Comparison of ENCODE assay signal across 1 cellular context in the genomic region with DNA sequence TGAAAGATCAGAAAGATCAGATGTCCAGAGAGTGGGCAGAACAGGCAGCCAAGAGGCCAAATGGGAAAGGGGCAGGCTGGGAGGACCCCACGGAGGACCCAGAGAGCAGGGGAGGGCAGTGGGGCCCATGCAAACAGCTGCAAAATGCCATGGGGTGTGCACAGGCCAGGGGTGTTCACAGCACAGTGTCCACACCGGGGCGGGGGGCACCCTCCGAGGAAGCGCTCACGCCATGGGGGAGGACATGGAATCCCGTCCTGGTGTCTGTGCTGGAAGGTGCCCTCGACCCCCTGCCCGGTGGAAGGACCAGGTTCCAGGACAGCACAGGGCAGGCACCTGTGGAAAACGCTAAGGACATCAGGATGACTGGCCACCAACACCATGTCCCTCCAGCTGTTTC.
TF ChIP-seq lines count a peak whose summit lies in the region.

No MANE protein-coding gene starts in this region.

TF ChIP-seq in GM23338, 12 proteins besides CTCF, POLR2A, EP300 and RAD21 (continued from another document):
- no peak for TF ChIP-seq ZNF114 (CRISPR knock-in tag; IDR thresholded peaks at IDR 0.05)
- TF ChIP-seq JUNB (IDR thresholded peaks at IDR 0.05; ENCODE audit: unreplicated experiment): no peak
- TF ChIP-seq STAT1 (IDR thresholded peaks at IDR 0.05; ENCODE audit: unreplicated experiment): no peak
- TF ChIP-seq, protein P1, sequence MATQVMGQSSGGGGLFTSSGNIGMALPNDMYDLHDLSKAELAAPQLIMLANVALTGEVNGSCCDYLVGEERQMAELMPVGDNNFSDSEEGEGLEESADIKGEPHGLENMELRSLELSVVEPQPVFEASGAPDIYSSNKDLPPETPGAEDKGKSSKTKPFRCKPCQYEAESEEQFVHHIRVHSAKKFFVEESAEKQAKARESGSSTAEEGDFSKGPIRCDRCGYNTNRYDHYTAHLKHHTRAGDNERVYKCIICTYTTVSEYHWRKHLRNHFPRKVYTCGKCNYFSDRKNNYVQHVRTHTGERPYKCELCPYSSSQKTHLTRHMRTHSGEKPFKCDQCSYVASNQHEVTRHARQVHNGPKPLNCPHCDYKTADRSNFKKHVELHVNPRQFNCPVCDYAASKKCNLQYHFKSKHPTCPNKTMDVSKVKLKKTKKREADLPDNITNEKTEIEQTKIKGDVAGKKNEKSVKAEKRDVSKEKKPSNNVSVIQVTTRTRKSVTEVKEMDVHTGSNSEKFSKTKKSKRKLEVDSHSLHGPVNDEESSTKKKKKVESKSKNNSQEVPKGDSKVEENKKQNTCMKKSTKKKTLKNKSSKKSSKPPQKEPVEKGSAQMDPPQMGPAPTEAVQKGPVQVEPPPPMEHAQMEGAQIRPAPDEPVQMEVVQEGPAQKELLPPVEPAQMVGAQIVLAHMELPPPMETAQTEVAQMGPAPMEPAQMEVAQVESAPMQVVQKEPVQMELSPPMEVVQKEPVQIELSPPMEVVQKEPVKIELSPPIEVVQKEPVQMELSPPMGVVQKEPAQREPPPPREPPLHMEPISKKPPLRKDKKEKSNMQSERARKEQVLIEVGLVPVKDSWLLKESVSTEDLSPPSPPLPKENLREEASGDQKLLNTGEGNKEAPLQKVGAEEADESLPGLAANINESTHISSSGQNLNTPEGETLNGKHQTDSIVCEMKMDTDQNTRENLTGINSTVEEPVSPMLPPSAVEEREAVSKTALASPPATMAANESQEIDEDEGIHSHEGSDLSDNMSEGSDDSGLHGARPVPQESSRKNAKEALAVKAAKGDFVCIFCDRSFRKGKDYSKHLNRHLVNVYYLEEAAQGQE (IDR thresholded peaks at IDR 0.05; ENCODE audit: unreplicated experiment): no peak
- no peak for TF ChIP-seq NANOG (IDR thresholded peaks at IDR 0.05; ENCODE audit: borderline replicate concordance)
- TF ChIP-seq, protein P2, sequence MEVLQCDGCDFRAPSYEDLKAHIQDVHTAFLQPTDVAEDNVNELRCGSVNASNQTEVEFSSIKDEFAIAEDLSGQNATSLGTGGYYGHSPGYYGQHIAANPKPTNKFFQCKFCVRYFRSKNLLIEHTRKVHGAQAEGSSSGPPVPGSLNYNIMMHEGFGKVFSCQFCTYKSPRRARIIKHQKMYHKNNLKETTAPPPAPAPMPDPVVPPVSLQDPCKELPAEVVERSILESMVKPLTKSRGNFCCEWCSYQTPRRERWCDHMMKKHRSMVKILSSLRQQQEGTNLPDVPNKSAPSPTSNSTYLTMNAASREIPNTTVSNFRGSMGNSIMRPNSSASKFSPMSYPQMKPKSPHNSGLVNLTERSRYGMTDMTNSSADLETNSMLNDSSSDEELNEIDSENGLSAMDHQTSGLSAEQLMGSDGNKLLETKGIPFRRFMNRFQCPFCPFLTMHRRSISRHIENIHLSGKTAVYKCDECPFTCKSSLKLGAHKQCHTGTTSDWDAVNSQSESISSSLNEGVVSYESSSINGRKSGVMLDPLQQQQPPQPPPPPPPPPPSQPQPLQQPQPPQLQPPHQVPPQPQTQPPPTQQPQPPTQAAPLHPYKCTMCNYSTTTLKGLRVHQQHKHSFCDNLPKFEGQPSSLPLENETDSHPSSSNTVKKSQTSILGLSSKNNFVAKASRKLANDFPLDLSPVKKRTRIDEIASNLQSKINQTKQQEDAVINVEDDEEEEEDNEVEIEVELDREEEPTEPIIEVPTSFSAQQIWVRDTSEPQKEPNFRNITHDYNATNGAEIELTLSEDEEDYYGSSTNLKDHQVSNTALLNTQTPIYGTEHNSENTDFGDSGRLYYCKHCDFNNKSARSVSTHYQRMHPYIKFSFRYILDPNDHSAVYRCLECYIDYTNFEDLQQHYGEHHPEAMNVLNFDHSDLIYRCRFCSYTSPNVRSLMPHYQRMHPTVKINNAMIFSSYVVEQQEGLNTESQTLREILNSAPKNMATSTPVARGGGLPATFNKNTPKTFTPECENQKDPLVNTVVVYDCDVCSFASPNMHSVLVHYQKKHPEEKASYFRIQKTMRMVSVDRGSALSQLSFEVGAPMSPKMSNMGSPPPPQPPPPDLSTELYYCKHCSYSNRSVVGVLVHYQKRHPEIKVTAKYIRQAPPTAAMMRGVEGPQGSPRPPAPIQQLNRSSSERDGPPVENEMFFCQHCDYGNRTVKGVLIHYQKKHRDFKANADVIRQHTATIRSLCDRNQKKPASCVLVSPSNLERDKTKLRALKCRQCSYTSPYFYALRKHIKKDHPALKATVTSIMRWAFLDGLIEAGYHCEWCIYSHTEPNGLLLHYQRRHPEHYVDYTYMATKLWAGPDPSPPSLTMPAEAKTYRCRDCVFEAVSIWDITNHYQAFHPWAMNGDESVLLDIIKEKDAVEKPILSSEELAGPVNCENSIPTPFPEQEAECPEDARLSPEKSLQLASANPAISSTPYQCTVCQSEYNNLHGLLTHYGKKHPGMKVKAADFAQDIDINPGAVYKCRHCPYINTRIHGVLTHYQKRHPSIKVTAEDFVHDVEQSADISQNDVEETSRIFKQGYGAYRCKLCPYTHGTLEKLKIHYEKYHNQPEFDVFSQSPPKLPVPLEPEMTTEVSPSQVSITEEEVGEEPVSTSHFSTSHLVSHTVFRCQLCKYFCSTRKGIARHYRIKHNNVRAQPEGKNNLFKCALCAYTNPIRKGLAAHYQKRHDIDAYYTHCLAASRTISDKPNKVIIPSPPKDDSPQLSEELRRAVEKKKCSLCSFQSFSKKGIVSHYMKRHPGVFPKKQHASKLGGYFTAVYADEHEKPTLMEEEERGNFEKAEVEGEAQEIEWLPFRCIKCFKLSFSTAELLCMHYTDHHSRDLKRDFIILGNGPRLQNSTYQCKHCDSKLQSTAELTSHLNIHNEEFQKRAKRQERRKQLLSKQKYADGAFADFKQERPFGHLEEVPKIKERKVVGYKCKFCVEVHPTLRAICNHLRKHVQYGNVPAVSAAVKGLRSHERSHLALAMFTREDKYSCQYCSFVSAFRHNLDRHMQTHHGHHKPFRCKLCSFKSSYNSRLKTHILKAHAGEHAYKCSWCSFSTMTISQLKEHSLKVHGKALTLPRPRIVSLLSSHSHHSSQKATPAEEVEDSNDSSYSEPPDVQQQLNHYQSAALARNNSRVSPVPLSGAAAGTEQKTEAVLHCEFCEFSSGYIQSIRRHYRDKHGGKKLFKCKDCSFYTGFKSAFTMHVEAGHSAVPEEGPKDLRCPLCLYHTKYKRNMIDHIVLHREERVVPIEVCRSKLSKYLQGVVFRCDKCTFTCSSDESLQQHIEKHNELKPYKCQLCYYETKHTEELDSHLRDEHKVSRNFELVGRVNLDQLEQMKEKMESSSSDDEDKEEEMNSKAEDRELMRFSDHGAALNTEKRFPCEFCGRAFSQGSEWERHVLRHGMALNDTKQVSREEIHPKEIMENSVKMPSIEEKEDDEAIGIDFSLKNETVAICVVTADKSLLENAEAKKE (CRISPR knock-in tag; IDR thresholded peaks at IDR 0.05): no peak
TF ChIP-seq in GM23338: peak in this region for 0.
